1 cellular context compared by ENCODE assay signal in the genomic region with DNA sequence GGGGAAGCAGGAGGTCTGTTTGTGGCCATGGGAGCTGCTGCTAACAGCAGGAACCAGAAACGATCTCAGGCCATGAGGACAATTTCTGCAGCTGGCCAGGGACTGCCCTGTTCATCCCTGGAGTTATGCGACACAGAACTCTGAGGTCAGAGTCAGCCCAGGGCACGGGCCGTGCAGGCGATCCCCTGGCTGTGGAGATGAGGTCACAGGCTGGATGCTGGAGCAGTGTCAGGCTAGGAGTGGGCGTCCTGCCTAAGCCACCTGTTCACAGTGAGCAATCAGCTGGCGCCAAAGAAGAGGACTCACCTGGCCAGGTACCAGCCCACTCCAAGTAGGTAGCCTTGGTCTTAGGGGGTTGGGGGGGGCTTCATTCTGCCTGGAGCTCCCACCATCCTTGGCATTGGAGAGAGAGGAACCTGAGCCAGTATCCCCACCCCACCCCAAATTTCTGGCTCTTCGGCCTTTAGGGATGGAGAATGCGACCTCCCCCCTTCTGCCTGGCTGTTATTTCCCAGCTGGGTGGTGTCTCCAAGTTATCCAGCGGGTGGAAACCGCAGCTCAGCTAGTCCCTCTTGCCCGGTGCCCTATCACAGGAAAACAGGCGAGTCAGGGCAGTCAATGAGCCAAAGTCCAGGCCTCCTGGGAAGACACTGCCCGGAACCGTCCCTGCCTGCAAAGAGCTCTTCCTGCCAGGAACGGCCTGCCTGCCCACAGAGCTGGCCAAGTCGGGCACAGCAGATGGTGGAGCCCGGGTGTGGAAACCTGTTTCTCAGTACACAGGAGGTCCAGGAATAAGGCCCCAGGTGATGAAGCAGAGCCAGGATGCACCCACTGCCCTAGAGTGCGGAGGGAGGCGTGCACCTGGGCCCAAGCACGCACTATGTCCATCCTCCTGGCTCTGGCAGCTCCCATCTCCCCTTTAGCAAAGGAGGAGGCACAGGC.
TF ChIP-seq lines count a peak whose summit lies in the region.

No MANE protein-coding gene starts in this region.

TF ChIP-seq in HepG2, 621 proteins besides CTCF, POLR2A, EP300 and RAD21 (continued from another document and continues in another):
- TF ChIP-seq SOX6 (IDR thresholded peaks at IDR 0.05): no peak
- peak; percentile 29; the same call in 1 of the 2 replicates for TF ChIP-seq SOX6 (CRISPR knock-in tag; IDR thresholded peaks at IDR 0.05)
- TF ChIP-seq SPEN (CRISPR knock-in tag; IDR thresholded peaks at IDR 0.05; ENCODE audit: low read depth): peak; percentile 53; the same call in 1 of the 2 replicates
- TF ChIP-seq, protein P1, sequence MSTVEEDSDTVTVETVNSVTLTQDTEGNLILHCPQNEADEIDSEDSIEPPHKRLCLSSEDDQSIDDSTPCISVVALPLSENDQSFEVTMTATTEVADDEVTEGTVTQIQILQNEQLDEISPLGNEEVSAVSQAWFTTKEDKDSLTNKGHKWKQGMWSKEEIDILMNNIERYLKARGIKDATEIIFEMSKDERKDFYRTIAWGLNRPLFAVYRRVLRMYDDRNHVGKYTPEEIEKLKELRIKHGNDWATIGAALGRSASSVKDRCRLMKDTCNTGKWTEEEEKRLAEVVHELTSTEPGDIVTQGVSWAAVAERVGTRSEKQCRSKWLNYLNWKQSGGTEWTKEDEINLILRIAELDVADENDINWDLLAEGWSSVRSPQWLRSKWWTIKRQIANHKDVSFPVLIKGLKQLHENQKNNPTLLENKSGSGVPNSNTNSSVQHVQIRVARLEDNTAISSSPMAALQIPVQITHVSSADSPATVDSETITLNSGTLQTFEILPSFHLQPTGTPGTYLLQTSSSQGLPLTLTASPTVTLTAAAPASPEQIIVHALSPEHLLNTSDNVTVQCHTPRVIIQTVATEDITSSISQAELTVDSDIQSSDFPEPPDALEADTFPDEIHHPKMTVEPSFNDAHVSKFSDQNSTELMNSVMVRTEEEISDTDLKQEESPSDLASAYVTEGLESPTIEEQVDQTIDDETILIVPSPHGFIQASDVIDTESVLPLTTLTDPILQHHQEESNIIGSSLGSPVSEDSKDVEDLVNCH (CRISPR knock-in tag; IDR thresholded peaks at IDR 0.05): no peak
- no peak for TF ChIP-seq HOXD1 (CRISPR knock-in tag; IDR thresholded peaks at IDR 0.05)
- 0 out of 2 replicates have a peak, but pooled peaks have one; percentile 69 for TF ChIP-seq KAT7 (CRISPR knock-in tag; IDR thresholded peaks at IDR 0.05; ENCODE audit: borderline replicate concordance)
- no peak; the same call in 1 of the 2 replicates for TF ChIP-seq FOXO1 (CRISPR knock-in tag; IDR thresholded peaks at IDR 0.05)
- TF ChIP-seq, protein P2, sequence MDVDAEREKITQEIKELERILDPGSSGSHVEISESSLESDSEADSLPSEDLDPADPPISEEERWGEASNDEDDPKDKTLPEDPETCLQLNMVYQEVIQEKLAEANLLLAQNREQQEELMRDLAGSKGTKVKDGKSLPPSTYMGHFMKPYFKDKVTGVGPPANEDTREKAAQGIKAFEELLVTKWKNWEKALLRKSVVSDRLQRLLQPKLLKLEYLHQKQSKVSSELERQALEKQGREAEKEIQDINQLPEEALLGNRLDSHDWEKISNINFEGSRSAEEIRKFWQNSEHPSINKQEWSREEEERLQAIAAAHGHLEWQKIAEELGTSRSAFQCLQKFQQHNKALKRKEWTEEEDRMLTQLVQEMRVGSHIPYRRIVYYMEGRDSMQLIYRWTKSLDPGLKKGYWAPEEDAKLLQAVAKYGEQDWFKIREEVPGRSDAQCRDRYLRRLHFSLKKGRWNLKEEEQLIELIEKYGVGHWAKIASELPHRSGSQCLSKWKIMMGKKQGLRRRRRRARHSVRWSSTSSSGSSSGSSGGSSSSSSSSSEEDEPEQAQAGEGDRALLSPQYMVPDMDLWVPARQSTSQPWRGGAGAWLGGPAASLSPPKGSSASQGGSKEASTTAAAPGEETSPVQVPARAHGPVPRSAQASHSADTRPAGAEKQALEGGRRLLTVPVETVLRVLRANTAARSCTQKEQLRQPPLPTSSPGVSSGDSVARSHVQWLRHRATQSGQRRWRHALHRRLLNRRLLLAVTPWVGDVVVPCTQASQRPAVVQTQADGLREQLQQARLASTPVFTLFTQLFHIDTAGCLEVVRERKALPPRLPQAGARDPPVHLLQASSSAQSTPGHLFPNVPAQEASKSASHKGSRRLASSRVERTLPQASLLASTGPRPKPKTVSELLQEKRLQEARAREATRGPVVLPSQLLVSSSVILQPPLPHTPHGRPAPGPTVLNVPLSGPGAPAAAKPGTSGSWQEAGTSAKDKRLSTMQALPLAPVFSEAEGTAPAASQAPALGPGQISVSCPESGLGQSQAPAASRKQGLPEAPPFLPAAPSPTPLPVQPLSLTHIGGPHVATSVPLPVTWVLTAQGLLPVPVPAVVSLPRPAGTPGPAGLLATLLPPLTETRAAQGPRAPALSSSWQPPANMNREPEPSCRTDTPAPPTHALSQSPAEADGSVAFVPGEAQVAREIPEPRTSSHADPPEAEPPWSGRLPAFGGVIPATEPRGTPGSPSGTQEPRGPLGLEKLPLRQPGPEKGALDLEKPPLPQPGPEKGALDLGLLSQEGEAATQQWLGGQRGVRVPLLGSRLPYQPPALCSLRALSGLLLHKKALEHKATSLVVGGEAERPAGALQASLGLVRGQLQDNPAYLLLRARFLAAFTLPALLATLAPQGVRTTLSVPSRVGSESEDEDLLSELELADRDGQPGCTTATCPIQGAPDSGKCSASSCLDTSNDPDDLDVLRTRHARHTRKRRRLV (CRISPR knock-in tag; IDR thresholded peaks at IDR 0.05): peak; percentile 14; the same call in 1 of the 2 replicates
- no peak for TF ChIP-seq ZNF30 (CRISPR knock-in tag; IDR thresholded peaks at IDR 0.05)
- TF ChIP-seq, protein P3, sequence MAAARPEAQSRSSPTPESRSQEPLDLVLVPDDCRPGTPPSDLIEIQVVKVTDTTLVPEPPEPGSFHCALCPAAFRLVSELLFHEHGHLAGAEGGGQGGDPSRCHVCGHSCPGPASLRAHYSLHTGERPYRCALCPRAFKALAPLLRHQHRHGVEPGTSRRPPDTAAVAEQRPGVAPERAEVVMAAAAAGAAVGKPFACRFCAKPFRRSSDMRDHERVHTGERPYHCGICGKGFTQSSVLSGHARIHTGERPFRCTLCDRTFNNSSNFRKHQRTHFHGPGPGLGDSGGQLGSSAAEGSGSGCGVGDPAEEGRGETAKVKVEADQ (CRISPR knock-in tag; IDR thresholded peaks at IDR 0.05; ENCODE audit: borderline replicate concordance): no peak
- TF ChIP-seq, protein P4, sequence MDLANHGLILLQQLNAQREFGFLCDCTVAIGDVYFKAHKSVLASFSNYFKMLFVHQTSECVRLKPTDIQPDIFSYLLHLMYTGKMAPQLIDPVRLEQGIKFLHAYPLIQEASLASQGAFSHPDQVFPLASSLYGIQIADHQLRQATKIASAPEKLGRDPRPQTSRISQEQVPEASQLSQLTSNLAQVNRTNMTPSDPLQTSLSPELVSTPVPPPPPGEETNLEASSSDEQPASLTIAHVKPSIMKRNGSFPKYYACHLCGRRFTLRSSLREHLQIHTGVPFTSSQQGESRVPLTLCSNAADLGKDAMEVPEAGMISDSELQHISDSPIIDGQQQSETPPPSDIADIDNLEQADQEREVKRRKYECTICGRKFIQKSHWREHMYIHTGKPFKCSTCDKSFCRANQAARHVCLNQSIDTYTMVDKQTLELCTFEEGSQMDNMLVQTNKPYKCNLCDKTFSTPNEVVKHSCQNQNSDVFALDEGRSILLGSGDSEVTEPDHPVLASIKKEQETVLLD (CRISPR knock-in tag; IDR thresholded peaks at IDR 0.05; ENCODE audit: low read depth): no peak
- TF ChIP-seq, protein P5, sequence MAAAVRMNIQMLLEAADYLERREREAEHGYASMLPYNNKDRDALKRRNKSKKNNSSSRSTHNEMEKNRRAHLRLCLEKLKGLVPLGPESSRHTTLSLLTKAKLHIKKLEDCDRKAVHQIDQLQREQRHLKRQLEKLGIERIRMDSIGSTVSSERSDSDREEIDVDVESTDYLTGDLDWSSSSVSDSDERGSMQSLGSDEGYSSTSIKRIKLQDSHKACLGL (CRISPR knock-in tag; IDR thresholded peaks at IDR 0.05): no peak
- no peak for TF ChIP-seq ZNF891 (CRISPR knock-in tag; IDR thresholded peaks at IDR 0.05)
- TF ChIP-seq, protein P6, sequence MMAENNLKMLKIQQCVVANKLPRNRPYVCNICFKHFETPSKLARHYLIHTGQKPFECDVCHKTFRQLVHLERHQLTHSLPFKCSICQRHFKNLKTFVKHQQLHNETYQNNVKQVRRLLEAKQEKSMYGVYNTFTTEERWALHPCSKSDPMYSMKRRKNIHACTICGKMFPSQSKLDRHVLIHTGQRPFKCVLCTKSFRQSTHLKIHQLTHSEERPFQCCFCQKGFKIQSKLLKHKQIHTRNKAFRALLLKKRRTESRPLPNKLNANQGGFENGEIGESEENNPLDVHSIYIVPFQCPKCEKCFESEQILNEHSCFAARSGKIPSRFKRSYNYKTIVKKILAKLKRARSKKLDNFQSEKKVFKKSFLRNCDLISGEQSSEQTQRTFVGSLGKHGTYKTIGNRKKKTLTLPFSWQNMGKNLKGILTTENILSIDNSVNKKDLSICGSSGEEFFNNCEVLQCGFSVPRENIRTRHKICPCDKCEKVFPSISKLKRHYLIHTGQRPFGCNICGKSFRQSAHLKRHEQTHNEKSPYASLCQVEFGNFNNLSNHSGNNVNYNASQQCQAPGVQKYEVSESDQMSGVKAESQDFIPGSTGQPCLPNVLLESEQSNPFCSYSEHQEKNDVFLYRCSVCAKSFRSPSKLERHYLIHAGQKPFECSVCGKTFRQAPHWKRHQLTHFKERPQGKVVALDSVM (CRISPR knock-in tag; IDR thresholded peaks at IDR 0.05): 0 out of 2 replicates have a peak, but pooled peaks have one; percentile 18
- no peak for TF ChIP-seq ZNF253 (CRISPR knock-in tag; IDR thresholded peaks at IDR 0.05; ENCODE audit: borderline replicate concordance)
- TF ChIP-seq SRSF1 (optimal IDR thresholded peaks at IDR 0.05; ENCODE audit: low read depth, low read length): peak; percentile 31
- TF ChIP-seq ZNF615 (CRISPR knock-in tag; IDR thresholded peaks at IDR 0.05; ENCODE audit: borderline replicate concordance): no peak
- peak; percentile 58 for TF ChIP-seq HDAC2 (CRISPR knock-in tag; IDR thresholded peaks at IDR 0.05)
- TF ChIP-seq, protein P7, sequence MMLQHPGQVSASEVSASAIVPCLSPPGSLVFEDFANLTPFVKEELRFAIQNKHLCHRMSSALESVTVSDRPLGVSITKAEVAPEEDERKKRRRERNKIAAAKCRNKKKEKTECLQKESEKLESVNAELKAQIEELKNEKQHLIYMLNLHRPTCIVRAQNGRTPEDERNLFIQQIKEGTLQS (CRISPR knock-in tag; IDR thresholded peaks at IDR 0.05): no peak
- TF ChIP-seq ZNF75D (CRISPR knock-in tag; IDR thresholded peaks at IDR 0.05; ENCODE audit: borderline replicate concordance): no peak
- TF ChIP-seq MYNN (CRISPR knock-in tag; IDR thresholded peaks at IDR 0.05; ENCODE audit: low read depth): no peak
- TF ChIP-seq, protein P8, sequence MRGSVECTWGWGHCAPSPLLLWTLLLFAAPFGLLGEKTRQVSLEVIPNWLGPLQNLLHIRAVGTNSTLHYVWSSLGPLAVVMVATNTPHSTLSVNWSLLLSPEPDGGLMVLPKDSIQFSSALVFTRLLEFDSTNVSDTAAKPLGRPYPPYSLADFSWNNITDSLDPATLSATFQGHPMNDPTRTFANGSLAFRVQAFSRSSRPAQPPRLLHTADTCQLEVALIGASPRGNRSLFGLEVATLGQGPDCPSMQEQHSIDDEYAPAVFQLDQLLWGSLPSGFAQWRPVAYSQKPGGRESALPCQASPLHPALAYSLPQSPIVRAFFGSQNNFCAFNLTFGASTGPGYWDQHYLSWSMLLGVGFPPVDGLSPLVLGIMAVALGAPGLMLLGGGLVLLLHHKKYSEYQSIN (CRISPR knock-in tag; IDR thresholded peaks at IDR 0.05; ENCODE audit: borderline replicate concordance): no peak
- TF ChIP-seq IKZF4 (CRISPR knock-in tag; IDR thresholded peaks at IDR 0.05; ENCODE audit: borderline replicate concordance, low read depth, not compliant biosample characterization): no peak
- TF ChIP-seq ZNF274 (CRISPR knock-in tag; IDR thresholded peaks at IDR 0.05): 0 out of 2 replicates have a peak, but pooled peaks have one; percentile 25
- TF ChIP-seq, protein P9, sequence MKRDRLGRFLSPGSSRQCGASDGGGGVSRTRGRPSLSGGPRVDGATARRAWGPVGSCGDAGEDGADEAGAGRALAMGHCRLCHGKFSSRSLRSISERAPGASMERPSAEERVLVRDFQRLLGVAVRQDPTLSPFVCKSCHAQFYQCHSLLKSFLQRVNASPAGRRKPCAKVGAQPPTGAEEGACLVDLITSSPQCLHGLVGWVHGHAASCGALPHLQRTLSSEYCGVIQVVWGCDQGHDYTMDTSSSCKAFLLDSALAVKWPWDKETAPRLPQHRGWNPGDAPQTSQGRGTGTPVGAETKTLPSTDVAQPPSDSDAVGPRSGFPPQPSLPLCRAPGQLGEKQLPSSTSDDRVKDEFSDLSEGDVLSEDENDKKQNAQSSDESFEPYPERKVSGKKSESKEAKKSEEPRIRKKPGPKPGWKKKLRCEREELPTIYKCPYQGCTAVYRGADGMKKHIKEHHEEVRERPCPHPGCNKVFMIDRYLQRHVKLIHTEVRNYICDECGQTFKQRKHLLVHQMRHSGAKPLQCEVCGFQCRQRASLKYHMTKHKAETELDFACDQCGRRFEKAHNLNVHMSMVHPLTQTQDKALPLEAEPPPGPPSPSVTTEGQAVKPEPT (CRISPR knock-in tag; IDR thresholded peaks at IDR 0.05; ENCODE audit: low read depth): 0 out of 2 replicates have a peak, but pooled peaks have one; percentile 19
- no peak for TF ChIP-seq GATA4 (IDR thresholded peaks at IDR 0.05; ENCODE audit: borderline replicate concordance, low read depth)
- peak; percentile 47; the same call in 1 of the 2 replicates for TF ChIP-seq ZNF331 (CRISPR knock-in tag; IDR thresholded peaks at IDR 0.05)
- TF ChIP-seq ZNF605 (CRISPR knock-in tag; IDR thresholded peaks at IDR 0.05): no peak
- no peak for TF ChIP-seq PAF1 (CRISPR knock-in tag; IDR thresholded peaks at IDR 0.05)
- no peak for TF ChIP-seq MTF2 (CRISPR knock-in tag; IDR thresholded peaks at IDR 0.05; ENCODE audit: borderline replicate concordance)
- 0 out of 2 replicates have a peak, but pooled peaks have one; percentile 7 for TF ChIP-seq KDM5A (IDR thresholded peaks at IDR 0.05; ENCODE audit: borderline replicate concordance, low read length)
- peak; percentile 50; the same call in 1 of the 2 replicates for TF ChIP-seq NFKB2 (CRISPR knock-in tag; IDR thresholded peaks at IDR 0.05; ENCODE audit: borderline replicate concordance)
- TF ChIP-seq, protein P10, sequence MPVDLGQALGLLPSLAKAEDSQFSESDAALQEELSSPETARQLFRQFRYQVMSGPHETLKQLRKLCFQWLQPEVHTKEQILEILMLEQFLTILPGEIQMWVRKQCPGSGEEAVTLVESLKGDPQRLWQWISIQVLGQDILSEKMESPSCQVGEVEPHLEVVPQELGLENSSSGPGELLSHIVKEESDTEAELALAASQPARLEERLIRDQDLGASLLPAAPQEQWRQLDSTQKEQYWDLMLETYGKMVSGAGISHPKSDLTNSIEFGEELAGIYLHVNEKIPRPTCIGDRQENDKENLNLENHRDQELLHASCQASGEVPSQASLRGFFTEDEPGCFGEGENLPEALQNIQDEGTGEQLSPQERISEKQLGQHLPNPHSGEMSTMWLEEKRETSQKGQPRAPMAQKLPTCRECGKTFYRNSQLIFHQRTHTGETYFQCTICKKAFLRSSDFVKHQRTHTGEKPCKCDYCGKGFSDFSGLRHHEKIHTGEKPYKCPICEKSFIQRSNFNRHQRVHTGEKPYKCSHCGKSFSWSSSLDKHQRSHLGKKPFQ (CRISPR knock-in tag; IDR thresholded peaks at IDR 0.05; ENCODE audit: insufficient replicate concordance): peak; percentile 57
- 0 out of 2 replicates have a peak, but pooled peaks have one; percentile 15 for TF ChIP-seq ZNF546 (CRISPR knock-in tag; conservative IDR thresholded peaks at IDR 0.05)
- peak; percentile 75 for TF ChIP-seq POLR2G (IDR thresholded peaks at IDR 0.05; ENCODE audit: low read depth, low read length)
- no peak; the same call in 1 of the 2 replicates for TF ChIP-seq NFYB (CRISPR knock-in tag; IDR thresholded peaks at IDR 0.05)
- no peak for TF ChIP-seq ARNTL (CRISPR knock-in tag; IDR thresholded peaks at IDR 0.05)
- peak; percentile 48; the same call in 1 of the 2 replicates for TF ChIP-seq RXRB (CRISPR knock-in tag; IDR thresholded peaks at IDR 0.05; ENCODE audit: borderline replicate concordance)
- 0 out of 2 replicates have a peak, but pooled peaks have one; percentile 31 for TF ChIP-seq ZNF543 (CRISPR knock-in tag; IDR thresholded peaks at IDR 0.05)
